In the genomic region with DNA sequence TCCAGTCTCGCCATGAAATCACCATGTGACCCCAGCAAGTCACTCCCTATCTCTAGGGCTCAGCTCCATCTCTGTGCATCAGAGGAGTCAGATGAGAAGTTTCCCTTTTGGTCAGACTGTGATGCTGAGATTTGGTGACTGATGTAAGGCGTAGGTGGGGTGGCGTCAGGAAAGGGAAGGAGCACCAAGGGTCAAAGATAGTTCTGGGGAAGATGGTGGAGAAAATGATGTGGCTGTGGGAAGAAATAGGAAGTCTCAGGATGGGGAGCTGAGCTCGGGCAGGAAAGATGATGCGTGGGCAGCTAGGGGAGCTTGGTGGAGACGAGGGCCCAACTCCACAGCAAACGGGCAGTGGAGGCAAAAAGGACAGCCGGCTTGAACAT, we compare ENCODE assay signal across 8 cellular contexts.
DNase-seq lines count a peak whose midpoint lies in the region; ATAC-seq and TF ChIP-seq lines count a peak whose summit lies in the region.
"Not testable (repeated sequence)": the region's sequence is repeated elsewhere in the genome, so short reads cannot be mapped to it uniquely, and the experiment has no call there.

No MANE protein-coding gene starts in this region.

- H3K9me3 Mint-ChIP-seq in activated CD4-positive, alpha-beta T cell treated with anti-CD3 and anti-CD28 coated beads, Interleukin-2, amount 10 ng/mL, durations not matched to agents 24 days and 14 days; activated naive CD4-positive, alpha-beta T cell treated with anti-CD3 and anti-CD28 coated beads for 36 hours; dendritic cell treated with granulocyte-macrophage colony-stimulating factor and Interleukin-4, amounts not matched to agents 40 ng/mL and 50 ng/mL, for 4 days; naive B cell: not testable (repeated sequence)

- H3K27ac Mint-ChIP-seq in activated CD4-positive, alpha-beta T cell treated with anti-CD3 and anti-CD28 coated beads, Interleukin-2, amount 10 ng/mL, durations not matched to agents 24 days and 14 days: peak overlapping the region; percentile 36
- not testable (repeated sequence) for H3K27ac Mint-ChIP-seq in activated naive CD4-positive, alpha-beta T cell treated with anti-CD3 and anti-CD28 coated beads for 36 hours
- H3K27ac Mint-ChIP-seq in dendritic cell treated with granulocyte-macrophage colony-stimulating factor and Interleukin-4, amounts not matched to agents 40 ng/mL and 50 ng/mL, for 4 days: peak overlapping the region; percentile 52
- peak overlapping the region in 4 of 6 donors; percentile 20 to 92 (median 60) for H3K27ac Mint-ChIP-seq in naive B cell

- not testable (repeated sequence) for H3K27ac ChIP-seq in upper lobe of right lung

- not testable (repeated sequence) for H3K27me3 ChIP-seq in upper lobe of right lung

- H3K4me3 Mint-ChIP-seq in activated CD4-positive, alpha-beta T cell treated with anti-CD3 and anti-CD28 coated beads, Interleukin-2, amount 10 ng/mL, durations not matched to agents 24 days and 14 days; activated naive CD4-positive, alpha-beta T cell treated with anti-CD3 and anti-CD28 coated beads for 36 hours; dendritic cell treated with granulocyte-macrophage colony-stimulating factor and Interleukin-4, amounts not matched to agents 40 ng/mL and 50 ng/mL, for 4 days: not testable (repeated sequence)
- H3K4me3 Mint-ChIP-seq in naive B cell: peak overlapping the region in 1 of 8 donors; percentile 40

- ATAC-seq in naive B cell (ENCODE audit: low read depth in 2 of 2): not testable (repeated sequence)
- peak; percentile 83 for ATAC-seq in upper lobe of right lung

- H3K27me3 Mint-ChIP-seq in activated CD4-positive, alpha-beta T cell treated with anti-CD3 and anti-CD28 coated beads, Interleukin-2, amount 10 ng/mL, durations not matched to agents 24 days and 14 days; activated naive CD4-positive, alpha-beta T cell treated with anti-CD3 and anti-CD28 coated beads for 36 hours (ENCODE audit: low read depth); dendritic cell treated with granulocyte-macrophage colony-stimulating factor and Interleukin-4, amounts not matched to agents 40 ng/mL and 50 ng/mL, for 4 days; naive B cell: not testable (repeated sequence)

- not testable (repeated sequence) for H3K36me3 Mint-ChIP-seq in activated CD4-positive, alpha-beta T cell treated with anti-CD3 and anti-CD28 coated beads, Interleukin-2, amount 10 ng/mL, durations not matched to agents 24 days and 14 days (ENCODE audit: low read depth); activated naive CD4-positive, alpha-beta T cell treated with anti-CD3 and anti-CD28 coated beads for 36 hours (ENCODE audit: low read depth); dendritic cell treated with granulocyte-macrophage colony-stimulating factor and Interleukin-4, amounts not matched to agents 40 ng/mL and 50 ng/mL, for 4 days (ENCODE audit: low read depth); naive B cell

- H3K36me3 ChIP-seq in upper lobe of right lung: not testable (repeated sequence)

- TF ChIP-seq CTCF in NB4 (IDR thresholded peaks at IDR 0.05; ENCODE audit: low read depth, low read length); upper lobe of right lung (IDR thresholded peaks at IDR 0.05): not testable (repeated sequence)

- not testable (repeated sequence) for H3K9me3 ChIP-seq in upper lobe of right lung

- DNase-seq in CD1c-positive myeloid dendritic cell (ENCODE audit: extremely low spot score): peak; percentile 94
- peak; percentile 26 for DNase-seq in NB4 (ENCODE audit: low read depth)
- not testable (repeated sequence) for DNase-seq in activated CD4-positive, alpha-beta T cell treated with anti-CD3 and anti-CD28 coated beads, Interleukin-2, amount 10 ng/mL, durations not matched to agents 24 days and 14 days; naive B cell; upper lobe of right lung
- peak; percentile 30 for DNase-seq in activated naive CD4-positive, alpha-beta T cell treated with anti-CD3 and anti-CD28 coated beads for 36 hours
- DNase-seq in stimulated activated CD8-positive, alpha-beta memory T cell treated with anti-CD3 and anti-CD28 coated beads, Interleukin-4, amount 100 ng/mL, for 48 hours: peak; percentile 54

- H3K4me3 ChIP-seq in NB4 (ENCODE audit: low read depth, low read length); upper lobe of right lung: not testable (repeated sequence)

- CTCF ChIA-PET in activated naive CD4-positive, alpha-beta T cell treated with anti-CD3 and anti-CD28 coated beads for 36 hours (lab: Charles Lee): not testable (repeated sequence)

- not testable (repeated sequence) for H3K4me1 ChIP-seq in upper lobe of right lung

- not testable (repeated sequence) for TF ChIP-seq POLR2A in NB4 (IDR thresholded peaks at IDR 0.05; ENCODE audit: extremely low read depth, insufficient read length)

- intact Hi-C loops in activated CD4-positive, alpha-beta T cell treated with anti-CD3 and anti-CD28 coated beads, Interleukin-2, amount 10 ng/mL, durations not matched to agents 24 days and 14 days (cut with micrococcal nuclease); activated naive CD4-positive, alpha-beta T cell treated with anti-CD3 and anti-CD28 coated beads for 36 hours (cut with micrococcal nuclease); dendritic cell treated with granulocyte-macrophage colony-stimulating factor and Interleukin-4, amounts not matched to agents 40 ng/mL and 50 ng/mL, for 4 days (cut with micrococcal nuclease); upper lobe of right lung (cut with DNase I): not testable (repeated sequence)

- peaks cover 23% of the 10 kb centered on the region for H3K4me1 Mint-ChIP-seq in activated CD4-positive, alpha-beta T cell treated with anti-CD3 and anti-CD28 coated beads, Interleukin-2, amount 10 ng/mL, durations not matched to agents 24 days and 14 days
- H3K4me1 Mint-ChIP-seq in activated naive CD4-positive, alpha-beta T cell treated with anti-CD3 and anti-CD28 coated beads for 36 hours (ENCODE audit: low read depth): not testable (repeated sequence)
- peaks cover 45% of the 10 kb centered on the region for H3K4me1 Mint-ChIP-seq in dendritic cell treated with granulocyte-macrophage colony-stimulating factor and Interleukin-4, amounts not matched to agents 40 ng/mL and 50 ng/mL, for 4 days (ENCODE audit: low read depth)
- H3K4me1 Mint-ChIP-seq in naive B cell: peaks cover 18 to 30% (median 23%) of the 10 kb centered on the region in 3 donors
